Comparison of ENCODE assay signal across 1 cellular context in the genomic region with DNA sequence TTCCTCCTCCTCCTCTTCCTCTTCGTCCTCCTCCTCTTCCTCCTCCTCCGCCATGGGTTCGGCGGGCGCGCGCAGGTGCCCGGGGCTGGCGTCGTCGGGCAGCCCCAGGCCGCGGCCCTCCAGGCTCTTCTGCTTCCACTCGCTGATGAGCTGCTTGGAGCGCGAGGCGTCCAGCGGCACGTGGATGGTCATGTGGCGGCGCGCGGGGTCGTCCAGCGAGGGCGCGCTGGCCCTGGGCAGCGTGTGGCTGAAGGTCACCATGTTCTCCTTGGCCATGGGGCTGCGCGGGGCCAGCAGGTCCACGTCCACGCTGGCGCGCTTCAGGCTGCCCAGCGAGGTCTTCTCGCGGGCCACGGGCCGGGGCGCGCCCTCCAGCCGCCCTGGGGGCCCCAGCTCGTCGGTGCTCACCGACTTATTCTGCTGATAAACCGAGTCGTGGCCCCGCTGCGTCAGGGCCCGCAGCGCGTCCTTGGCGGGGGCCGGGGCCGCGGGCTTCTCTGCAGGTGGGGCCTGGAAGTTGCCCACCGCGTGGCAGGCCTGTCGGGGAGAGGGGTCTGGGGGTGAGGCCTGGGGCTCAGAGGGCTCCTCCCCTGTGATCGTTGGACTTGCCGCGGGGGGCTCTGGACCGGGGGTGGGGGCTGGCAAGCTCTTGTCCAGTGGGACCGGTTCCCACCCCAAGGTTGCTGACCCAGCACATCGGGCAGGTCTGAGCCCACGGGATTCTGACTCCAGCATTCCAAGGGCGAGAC.
TF ChIP-seq lines count a peak whose summit lies in the region.

No MANE protein-coding gene starts in this region.

TF ChIP-seq in K562, 482 proteins besides CTCF, POLR2A, EP300 and RAD21 (continued from another document):
- TF ChIP-seq, protein P1, sequence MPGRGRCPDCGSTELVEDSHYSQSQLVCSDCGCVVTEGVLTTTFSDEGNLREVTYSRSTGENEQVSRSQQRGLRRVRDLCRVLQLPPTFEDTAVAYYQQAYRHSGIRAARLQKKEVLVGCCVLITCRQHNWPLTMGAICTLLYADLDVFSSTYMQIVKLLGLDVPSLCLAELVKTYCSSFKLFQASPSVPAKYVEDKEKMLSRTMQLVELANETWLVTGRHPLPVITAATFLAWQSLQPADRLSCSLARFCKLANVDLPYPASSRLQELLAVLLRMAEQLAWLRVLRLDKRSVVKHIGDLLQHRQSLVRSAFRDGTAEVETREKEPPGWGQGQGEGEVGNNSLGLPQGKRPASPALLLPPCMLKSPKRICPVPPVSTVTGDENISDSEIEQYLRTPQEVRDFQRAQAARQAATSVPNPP (IDR thresholded peaks at IDR 0.05; ENCODE audit: borderline replicate concordance, insufficient read depth, insufficient read length): no peak
- no peak for TF ChIP-seq DPF2 (IDR thresholded peaks at IDR 0.05)
- peak; percentile 71; the same call in 1 of the 2 replicates for TF ChIP-seq ZBED1 (IDR thresholded peaks at IDR 0.05)
- peak; percentile 31; the same call in 1 of the 2 replicates for TF ChIP-seq SAFB (IDR thresholded peaks at IDR 0.05; ENCODE audit: borderline replicate concordance, low read depth, low read length)
- no peak for TF ChIP-seq ZNF384 (IDR thresholded peaks at IDR 0.05; ENCODE audit: low read depth, low read length)
- no peak for TF ChIP-seq ZNF695 (CRISPR knock-in tag; IDR thresholded peaks at IDR 0.05)
- TF ChIP-seq POU5F1 (IDR thresholded peaks at IDR 0.05; ENCODE audit: borderline replicate concordance, low read depth, low read length, partially characterized antibody): no peak
- peak; percentile 78 for TF ChIP-seq RBFOX2 (IDR thresholded peaks at IDR 0.05; ENCODE audit: low read depth, low read length)
- TF ChIP-seq RBM22 (IDR thresholded peaks at IDR 0.05; ENCODE audit: low read depth, low read length, poor library complexity, severe bottlenecking): peak; percentile 97
- no peak for TF ChIP-seq FOXA1 (IDR thresholded peaks at IDR 0.05; ENCODE audit: borderline replicate concordance)
- TF ChIP-seq MEF2A (IDR thresholded peaks at IDR 0.05; ENCODE audit: control insufficient read depth, low read depth, low read length): no peak
- TF ChIP-seq, protein P2, sequence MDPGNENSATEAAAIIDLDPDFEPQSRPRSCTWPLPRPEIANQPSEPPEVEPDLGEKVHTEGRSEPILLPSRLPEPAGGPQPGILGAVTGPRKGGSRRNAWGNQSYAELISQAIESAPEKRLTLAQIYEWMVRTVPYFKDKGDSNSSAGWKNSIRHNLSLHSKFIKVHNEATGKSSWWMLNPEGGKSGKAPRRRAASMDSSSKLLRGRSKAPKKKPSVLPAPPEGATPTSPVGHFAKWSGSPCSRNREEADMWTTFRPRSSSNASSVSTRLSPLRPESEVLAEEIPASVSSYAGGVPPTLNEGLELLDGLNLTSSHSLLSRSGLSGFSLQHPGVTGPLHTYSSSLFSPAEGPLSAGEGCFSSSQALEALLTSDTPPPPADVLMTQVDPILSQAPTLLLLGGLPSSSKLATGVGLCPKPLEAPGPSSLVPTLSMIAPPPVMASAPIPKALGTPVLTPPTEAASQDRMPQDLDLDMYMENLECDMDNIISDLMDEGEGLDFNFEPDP (CRISPR knock-in tag; IDR thresholded peaks at IDR 0.05): no peak
- no peak for TF ChIP-seq THRAP3 (IDR thresholded peaks at IDR 0.05; ENCODE audit: borderline replicate concordance)
- TF ChIP-seq, protein P3, sequence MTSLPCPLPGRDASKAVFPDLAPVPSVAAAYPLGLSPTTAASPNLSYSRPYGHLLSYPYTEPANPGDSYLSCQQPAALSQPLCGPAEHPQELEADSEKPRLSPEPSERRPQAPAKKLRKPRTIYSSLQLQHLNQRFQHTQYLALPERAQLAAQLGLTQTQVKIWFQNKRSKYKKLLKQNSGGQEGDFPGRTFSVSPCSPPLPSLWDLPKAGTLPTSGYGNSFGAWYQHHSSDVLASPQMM (CRISPR knock-in tag; IDR thresholded peaks at IDR 0.05): no peak
- TF ChIP-seq MAZ (CRISPR knock-in tag; conservative IDR thresholded peaks at IDR 0.05 in 1 of 2, IDR thresholded peaks at IDR 0.05 in 1 of 2): no peak
- TF ChIP-seq, protein P4, sequence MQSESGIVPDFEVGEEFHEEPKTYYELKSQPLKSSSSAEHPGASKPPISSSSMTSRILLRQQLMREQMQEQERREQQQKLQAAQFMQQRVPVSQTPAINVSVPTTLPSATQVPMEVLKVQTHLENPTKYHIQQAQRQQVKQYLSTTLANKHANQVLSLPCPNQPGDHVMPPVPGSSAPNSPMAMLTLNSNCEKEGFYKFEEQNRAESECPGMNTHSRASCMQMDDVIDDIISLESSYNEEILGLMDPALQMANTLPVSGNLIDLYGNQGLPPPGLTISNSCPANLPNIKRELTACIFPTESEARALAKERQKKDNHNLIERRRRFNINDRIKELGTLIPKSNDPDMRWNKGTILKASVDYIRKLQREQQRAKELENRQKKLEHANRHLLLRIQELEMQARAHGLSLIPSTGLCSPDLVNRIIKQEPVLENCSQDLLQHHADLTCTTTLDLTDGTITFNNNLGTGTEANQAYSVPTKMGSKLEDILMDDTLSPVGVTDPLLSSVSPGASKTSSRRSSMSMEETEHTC (IDR thresholded peaks at IDR 0.05): no peak
- TF ChIP-seq ILF3 (IDR thresholded peaks at IDR 0.05; ENCODE audit: borderline replicate concordance): no peak
- no peak for TF ChIP-seq ATF1 (CRISPR knock-in tag; IDR thresholded peaks at IDR 0.05)
- no peak for TF ChIP-seq ATF1 (tag; IDR thresholded peaks at IDR 0.05)
- no peak for TF ChIP-seq TRIM24 (IDR thresholded peaks at IDR 0.05)
- TF ChIP-seq DDX20 (tag; IDR thresholded peaks at IDR 0.05; ENCODE audit: low read depth): no peak
- TF ChIP-seq RBM34 (IDR thresholded peaks at IDR 0.05; ENCODE audit: borderline replicate concordance, insufficient read depth, low read length): no peak
- TF ChIP-seq, protein P5, sequence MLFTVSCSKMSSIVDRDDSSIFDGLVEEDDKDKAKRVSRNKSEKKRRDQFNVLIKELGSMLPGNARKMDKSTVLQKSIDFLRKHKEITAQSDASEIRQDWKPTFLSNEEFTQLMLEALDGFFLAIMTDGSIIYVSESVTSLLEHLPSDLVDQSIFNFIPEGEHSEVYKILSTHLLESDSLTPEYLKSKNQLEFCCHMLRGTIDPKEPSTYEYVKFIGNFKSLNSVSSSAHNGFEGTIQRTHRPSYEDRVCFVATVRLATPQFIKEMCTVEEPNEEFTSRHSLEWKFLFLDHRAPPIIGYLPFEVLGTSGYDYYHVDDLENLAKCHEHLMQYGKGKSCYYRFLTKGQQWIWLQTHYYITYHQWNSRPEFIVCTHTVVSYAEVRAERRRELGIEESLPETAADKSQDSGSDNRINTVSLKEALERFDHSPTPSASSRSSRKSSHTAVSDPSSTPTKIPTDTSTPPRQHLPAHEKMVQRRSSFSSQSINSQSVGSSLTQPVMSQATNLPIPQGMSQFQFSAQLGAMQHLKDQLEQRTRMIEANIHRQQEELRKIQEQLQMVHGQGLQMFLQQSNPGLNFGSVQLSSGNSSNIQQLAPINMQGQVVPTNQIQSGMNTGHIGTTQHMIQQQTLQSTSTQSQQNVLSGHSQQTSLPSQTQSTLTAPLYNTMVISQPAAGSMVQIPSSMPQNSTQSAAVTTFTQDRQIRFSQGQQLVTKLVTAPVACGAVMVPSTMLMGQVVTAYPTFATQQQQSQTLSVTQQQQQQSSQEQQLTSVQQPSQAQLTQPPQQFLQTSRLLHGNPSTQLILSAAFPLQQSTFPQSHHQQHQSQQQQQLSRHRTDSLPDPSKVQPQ (CRISPR knock-in tag; IDR thresholded peaks at IDR 0.05; ENCODE audit: borderline replicate concordance): no peak
- TF ChIP-seq ERF (CRISPR knock-in tag; IDR thresholded peaks at IDR 0.05): no peak
- TF ChIP-seq SRF (CRISPR knock-in tag; IDR thresholded peaks at IDR 0.05): no peak
- TF ChIP-seq SIX5 (IDR thresholded peaks at IDR 0.05; ENCODE audit: borderline replicate concordance in 1 of 2, insufficient read depth in 1 of 2, low read depth in 1 of 2, low read length in 2 of 2): no peak
- TF ChIP-seq SMARCB1 (IDR thresholded peaks at IDR 0.05; ENCODE audit: insufficient read length, low read depth): no peak
- peak; percentile 88 for TF ChIP-seq U2AF1 (optimal IDR thresholded peaks at IDR 0.05; ENCODE audit: low read depth, low read length)
- peak; percentile 7 for TF ChIP-seq CCNT2 (IDR thresholded peaks at IDR 0.05; ENCODE audit: borderline replicate concordance, extremely low read depth, insufficient read length, low read depth, low read length)
